Comparison of ENCODE assay signal across 8 cellular contexts in genomic region chr1:26287033-26287711, GRCh38. TPM values are rescaled to one million over a fixed set of nuclear protein-coding genes. Genes with fewer than 3 reads are reported as not detected.
DNase-seq lines count a peak whose midpoint lies in the region; ATAC-seq and TF ChIP-seq lines count a peak whose summit lies in the region.

No MANE protein-coding gene starts in this region.

- H3K4me3 Mint-ChIP-seq in CD8-positive, alpha-beta T cell, result peak overlapping the region; percentile 68
- peak overlapping the region; percentile 48 for H3K4me3 Mint-ChIP-seq in activated naive CD8-positive, alpha-beta T cell treated with anti-CD3 and anti-CD28 coated beads, Interleukin-2, amount 50 U/mL, for 24 hours
- H3K4me3 Mint-ChIP-seq in chondrocyte (ENCODE audit: unreplicated experiment), result no peak overlapping the region

- H3K27me3 Mint-ChIP-seq in CD8-positive, alpha-beta T cell (ENCODE audit: low read depth), result no peaks in the 10 kb centered on the region
- no peaks in the 10 kb centered on the region for H3K27me3 Mint-ChIP-seq in activated naive CD8-positive, alpha-beta T cell treated with anti-CD3 and anti-CD28 coated beads, Interleukin-2, amount 50 U/mL, for 24 hours
- H3K27me3 Mint-ChIP-seq in chondrocyte (ENCODE audit: low read depth), result no peaks in the 10 kb centered on the region

- CTCF ChIA-PET in CD8-positive, alpha-beta T cell (lab: Charles Lee), result interaction anchor here (0.7 to 22.3 kb wide), 8 partner anchors 11 to 237 kb away, joined by 3 to 844 read pairs (median 12); partner anchors contain the start of gene CD52

- peaks cover 19% of the 10 kb centered on the region for H3K36me3 Mint-ChIP-seq in CD8-positive, alpha-beta T cell
- H3K36me3 Mint-ChIP-seq in activated naive CD8-positive, alpha-beta T cell treated with anti-CD3 and anti-CD28 coated beads, Interleukin-2, amount 50 U/mL, for 24 hours (ENCODE audit: low read depth), result peaks cover 28% of the 10 kb centered on the region
- peaks cover 2% of the 10 kb centered on the region for H3K36me3 Mint-ChIP-seq in chondrocyte (ENCODE audit: low read depth)

- no peaks in the 10 kb centered on the region for H3K36me3 ChIP-seq in CD8-positive, alpha-beta T cell (ENCODE audit: insufficient read depth, low read length)

- H3K4me1 Mint-ChIP-seq in CD8-positive, alpha-beta T cell (ENCODE audit: low read depth), result peaks cover 98% of the 10 kb centered on the region
- H3K4me1 Mint-ChIP-seq in activated naive CD8-positive, alpha-beta T cell treated with anti-CD3 and anti-CD28 coated beads, Interleukin-2, amount 50 U/mL, for 24 hours, result peaks cover 100% of the 10 kb centered on the region
- H3K4me1 Mint-ChIP-seq in chondrocyte (ENCODE audit: low read depth), result peaks cover 39% of the 10 kb centered on the region

- DNase-seq in CD8-positive, alpha-beta T cell, result peak; percentile 51 to 90 (median 75)
- peak; percentile 72 for DNase-seq in OCI-M1 (lab: John Stamatoyannopoulos, UW)
- DNase-seq in activated naive CD8-positive, alpha-beta T cell treated with anti-CD3 and anti-CD28 coated beads, Interleukin-2, amount 50 U/mL, for 24 hours, result peak; percentile 71
- DNase-seq in retina, result peak; percentile 55
- DNase-seq in chondrocyte (ENCODE audit: low spot score), result no peak

- peak overlapping the region; percentile 44 for H3K4me3 ChIP-seq in CD8-positive, alpha-beta T cell (ENCODE audit: low read depth, low read length)

- POLR2A ChIA-PET in CD8-positive, alpha-beta T cell (lab: Charles Lee), result interaction anchor here (0.7 to 21.5 kb wide), 7 partner anchors 9 to 145 kb away, joined by 3 to 666 read pairs (median 7); partner anchors contain the start of genes CD52, CEP85 and UBXN11

- peak; percentile 41 for ATAC-seq in CD8-positive, alpha-beta T cell
- ATAC-seq in GM21381 (IDR thresholded peaks at IDR 0.05; ENCODE audit: unreplicated experiment) (peak; percentile 34), GM21717 (IDR thresholded peaks at IDR 0.05; ENCODE audit: unreplicated experiment) (no peak), HG02798 (IDR thresholded peaks at IDR 0.05; ENCODE audit: poor library complexity, unreplicated experiment) (no peak)
- ATAC-seq in activated naive CD8-positive, alpha-beta T cell treated with anti-CD3 and anti-CD28 coated beads, Interleukin-2, amount 50 U/mL, for 24 hours, result peak; percentile 22

- intact Hi-C loops in CD8-positive, alpha-beta T cell (cut with DNase I, micrococcal nuclease), result loop anchor here (1.0 to 5.0 kb wide), 4 partner anchors 8 to 90 kb away; partner anchors contain the start of gene UBXN11 (in 2 of the 2)

- H3K4me1 ChIP-seq in CD8-positive, alpha-beta T cell (ENCODE audit: insufficient read depth, low read length), result peaks cover 99% of the 10 kb centered on the region

- peak overlapping the region; percentile 100 for H3K27ac Mint-ChIP-seq in CD8-positive, alpha-beta T cell
- H3K27ac Mint-ChIP-seq in activated naive CD8-positive, alpha-beta T cell treated with anti-CD3 and anti-CD28 coated beads, Interleukin-2, amount 50 U/mL, for 24 hours, result peak overlapping the region; percentile 98
- H3K27ac Mint-ChIP-seq in chondrocyte (ENCODE audit: unreplicated experiment), result no peak overlapping the region

- no peaks in the 10 kb centered on the region for H3K9me3 Mint-ChIP-seq in CD8-positive, alpha-beta T cell
- H3K9me3 Mint-ChIP-seq in activated naive CD8-positive, alpha-beta T cell treated with anti-CD3 and anti-CD28 coated beads, Interleukin-2, amount 50 U/mL, for 24 hours, result no peaks in the 10 kb centered on the region
- H3K9me3 Mint-ChIP-seq in chondrocyte (ENCODE audit: low read depth), result no peaks in the 10 kb centered on the region

- no peaks in the 10 kb centered on the region for H3K9me3 ChIP-seq in CD8-positive, alpha-beta T cell (ENCODE audit: low read length)

- H3K27me3 ChIP-seq in CD8-positive, alpha-beta T cell (ENCODE audit: insufficient read depth, low read length), result no peaks in the 10 kb centered on the region

- peak overlapping the region; percentile 83 for H3K27ac ChIP-seq in CD8-positive, alpha-beta T cell (ENCODE audit: low read depth, low read length)

- TF ChIP-seq CTCF in CD8-positive, alpha-beta T cell (IDR thresholded peaks at IDR 0.05), result no peak
- no peak for TF ChIP-seq CTCF in chondrocyte (IDR thresholded peaks at IDR 0.05)

RNA-seq across cellular contexts. Expression of gene SH3BGRL3, which starts 7.3 kb away (rescaled TPM):
- total RNA-seq in CD8-positive, alpha-beta T cell, result 100 to 1,000 TPM; 187 to 191 TPM
- 156 to 175 TPM (median 162 TPM) in 3 replicates for total RNA-seq in chondrocyte

RNA-seq across cellular contexts. Expression of gene UBXN11, which starts 19.3 kb away (rescaled TPM):
- 10 to 100 TPM; 28.6 to 33.8 TPM for total RNA-seq in CD8-positive, alpha-beta T cell
- 8.7 to 20.4 TPM (median 8.7 TPM) in 3 replicates for total RNA-seq in chondrocyte

RNA-seq across cellular contexts. Expression of gene CD52, which starts 30.6 kb away (rescaled TPM):
- total RNA-seq in CD8-positive, alpha-beta T cell, result 100 to 1,000 TPM; 285 to 289 TPM
- total RNA-seq in chondrocyte, result not detected in 3 replicates

RNA-seq across cellular contexts. Expression of gene CEP85, which starts 53.2 kb away (rescaled TPM):
- total RNA-seq in CD8-positive, alpha-beta T cell, result 1 to 10 TPM; 7.1 TPM
- total RNA-seq in chondrocyte, result 13.1 to 18.2 TPM (median 13.7 TPM) in 3 replicates

Comparison
In these comparisons a context has a peak if more than half of its experiments do, and no peak if none do; other contexts are left out.
1. ATAC-seq: peak in CD8-positive, alpha-beta T cell (single experiment), GM21381 (single experiment) and activated naive CD8-positive, alpha-beta T cell treated with anti-CD3 and anti-CD28 coated beads, Interleukin-2, amount 50 U/mL, for 24 hours (single experiment); none in GM21717 (single experiment) and HG02798 (single experiment).
2. RNA of gene CD52, which starts 30.6 kb away (total RNA-seq): 285 to 289 TPM in CD8-positive, alpha-beta T cell; not detected in chondrocyte; every median in the first group is over 100 times any median in the second.